Comparison of ENCODE assay signal across 2 cellular contexts in the genomic region with DNA sequence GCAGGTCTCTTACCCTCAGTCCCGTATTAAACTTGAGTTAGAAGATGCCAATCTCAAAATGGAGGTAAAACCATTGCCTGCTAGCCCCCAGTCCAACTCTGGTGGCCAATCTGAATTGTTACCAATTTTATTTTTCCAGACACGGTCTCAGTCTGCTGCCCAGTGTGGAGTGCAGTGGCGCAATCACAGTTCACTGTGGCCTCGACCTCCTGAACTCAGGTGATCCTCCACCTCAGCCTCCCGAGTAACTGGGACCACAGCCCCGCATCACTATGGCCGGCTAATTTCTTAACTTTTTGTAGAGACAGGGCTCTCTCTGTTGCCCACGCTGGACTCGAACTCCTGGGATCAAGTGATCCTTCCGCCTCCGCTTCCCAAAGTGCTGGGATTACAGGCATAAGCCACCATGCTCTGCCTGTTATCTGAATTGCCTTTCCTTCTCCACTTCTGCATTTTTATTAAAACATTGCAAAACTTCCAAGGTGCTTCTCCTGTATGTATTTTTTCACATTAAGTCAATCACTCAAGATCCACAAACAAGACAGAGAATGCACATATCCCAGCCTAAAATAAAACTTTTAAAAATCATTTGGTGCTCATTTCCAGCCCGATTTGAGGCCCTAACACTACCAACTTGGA.
TF ChIP-seq lines count a peak whose summit lies in the region.

No MANE protein-coding gene starts in this region.

TF ChIP-seq in GM23338, 12 proteins besides CTCF, POLR2A, EP300 and RAD21:
- no peak for TF ChIP-seq ZNF331 (CRISPR knock-in tag; IDR thresholded peaks at IDR 0.05; ENCODE audit: low read depth)
- no peak for TF ChIP-seq EZH2 (IDR thresholded peaks at IDR 0.05; ENCODE audit: low read depth, unreplicated experiment)

TF ChIP-seq in liver, 16 proteins besides CTCF, POLR2A, EP300 and RAD21:
- TF ChIP-seq HNF4G (IDR thresholded peaks at IDR 0.05) (no peak), RXRA (IDR thresholded peaks at IDR 0.05) (peak; percentile 34 to 61)
